ENCODE assay signal across 20 cellular contexts in genomic region chr16:15556130-15556529, GRCh38.
DNase-seq lines count a peak whose midpoint lies in the region; ATAC-seq and TF ChIP-seq lines count a peak whose summit lies in the region.
"Had no signal": no experiment of that assay in that cellular context is flagged by ENCODE, and none has a peak within 500 bp of the region (broad histone marks: within the 10 kb centered on the region; RNA-seq: fewer than 3 reads in every experiment).

No MANE protein-coding gene starts in this region.

- no peak for DNase-seq in GM23338 (ENCODE audit: low spot score)
- DNase-seq in activated T-helper 1 cell treated with anti-CD3 and anti-CD28 coated beads, Interleukin-12 subunit alpha, Interleukin-12 subunit beta, Interleukin-2, Interleukin-4 antibody, amounts not matched to agents 30 ng/mL and 10 ng/mL and 1 ng/mL, durations not matched to agents 14 hours and 24 hours and 36 hours (ENCODE audit: low spot score), result no peak
- peak in 44 of 61 donors; percentile 1 to 85 (median 33) for DNase-seq in caudate nucleus (lab: John Stamatoyannopoulos, UW)
- DNase-seq in neural progenitor cell (ENCODE audit: low spot score), result peak; percentile 15
- no peak for DNase-seq in upper lobe of right lung
- no peak for DNase-seq in substantia nigra (lab: John Stamatoyannopoulos, UW)
- no peak for DNase-seq in effector CD4-positive, alpha-beta T cell
- DNase-seq: AML-193; Caco-2; Calu3; CD4-positive, alpha-beta T cell; CD8-positive, alpha-beta T cell; DMS79 treated with DMSO at 0.1 percent for 48 hours; GF-D8 had no signal

- H3K4me1 Mint-ChIP-seq in GM23338, result peaks cover 10% of the 10 kb centered on the region; the same call in 2 of the 3 replicates
- H3K4me1 Mint-ChIP-seq in activated T-helper 1 cell treated with anti-CD3 and anti-CD28 coated beads, Interleukin-12 subunit alpha, Interleukin-12 subunit beta, Interleukin-2, Interleukin-4 antibody, amounts not matched to agents 30 ng/mL and 10 ng/mL and 1 ng/mL, durations not matched to agents 14 hours and 24 hours and 36 hours (ENCODE audit: low read depth), result peaks cover 31% of the 10 kb centered on the region
- peaks cover 3% of the 10 kb centered on the region for H3K4me1 Mint-ChIP-seq in neural progenitor cell
- H3K4me1 Mint-ChIP-seq: B cell had no signal

- TF ChIP-seq CTCF in GM23338 (conservative IDR thresholded peaks at IDR 0.05; ENCODE audit: low read depth in 2 of 2), result no peak
- TF ChIP-seq CTCF in neural progenitor cell (IDR thresholded peaks at IDR 0.05), result no peak
- TF ChIP-seq CTCF in upper lobe of right lung (IDR thresholded peaks at IDR 0.05), result no peak

- H3K9ac ChIP-seq in neural progenitor cell, result no peak overlapping the region
- H3K9ac ChIP-seq: BLaER1 treated with 17β-estradiol and CSF1 and Interleukin-3, amounts not matched to agents 10 nM and 100 nM had no signal

- H3K4me1 ChIP-seq in GM23338 (ENCODE audit: insufficient read depth) (no peaks in the 10 kb centered on the region), neural progenitor cell (peaks cover 10% of the 10 kb centered on the region), upper lobe of right lung (no peaks in the 10 kb centered on the region)
- H3K4me1 ChIP-seq: Caco-2 had no signal

- peaks cover 2% of the 10 kb centered on the region for H3K27me3 Mint-ChIP-seq in GM23338 (ENCODE audit: insufficient read depth, low read depth, poor library complexity)
- no peaks in the 10 kb centered on the region for H3K27me3 Mint-ChIP-seq in activated T-helper 1 cell treated with anti-CD3 and anti-CD28 coated beads, Interleukin-12 subunit alpha, Interleukin-12 subunit beta, Interleukin-2, Interleukin-4 antibody, amounts not matched to agents 30 ng/mL and 10 ng/mL and 1 ng/mL, durations not matched to agents 14 hours and 24 hours and 36 hours (ENCODE audit: insufficient read depth)
- H3K27me3 Mint-ChIP-seq in neural progenitor cell (ENCODE audit: insufficient read depth, low read depth), result peaks cover 2% of the 10 kb centered on the region
- H3K27me3 Mint-ChIP-seq: B cell; CD4-positive, alpha-beta T cell had no signal

- H2AFZ ChIP-seq in GM23338, result no peak overlapping the region
- H2AFZ ChIP-seq in neural progenitor cell (replicated peaks), result no peak overlapping the region

- H3K79me2 ChIP-seq in GM23338 (replicated peaks; ENCODE audit: insufficient read depth) (no peaks in the 10 kb centered on the region), neural progenitor cell (ENCODE audit: low read depth) (no peaks in the 10 kb centered on the region)

- H3K36me3 ChIP-seq in GM23338 (ENCODE audit: insufficient read depth), result no peaks in the 10 kb centered on the region
- H3K36me3 ChIP-seq in neural progenitor cell, result no peaks in the 10 kb centered on the region
- no peaks in the 10 kb centered on the region for H3K36me3 ChIP-seq in upper lobe of right lung
- H3K36me3 ChIP-seq: BLaER1 treated with 17β-estradiol and CSF1 and Interleukin-3, amounts not matched to agents 10 nM and 100 nM had no signal

- intact Hi-C loops in activated T-helper 1 cell treated with anti-CD3 and anti-CD28 coated beads, Interleukin-12 subunit alpha, Interleukin-12 subunit beta, Interleukin-2, Interleukin-4 antibody, amounts not matched to agents 30 ng/mL and 10 ng/mL and 1 ng/mL, durations not matched to agents 14 hours and 24 hours and 36 hours (cut with micrococcal nuclease), result loop anchor here (1.0 to 2.0 kb wide), 2 partner anchors 35 to 129 kb away; no protein-coding TSS in a partner anchor
- intact Hi-C loops in upper lobe of right lung (cut with DNase I), result no loop called here

- H3K4me2 ChIP-seq in GM23338 (no peak overlapping the region), neural progenitor cell (no peak overlapping the region)
- H3K4me2 ChIP-seq: A549; BLaER1 treated with 17β-estradiol and CSF1 and Interleukin-3, amounts not matched to agents 10 nM and 100 nM had no signal

- H3K27ac ChIP-seq in GM23338 (ENCODE audit: low read depth) (no peak overlapping the region), caudate nucleus (ENCODE audit: low read depth, low read length) (no peak overlapping the region), neural progenitor cell (no peak overlapping the region), upper lobe of right lung (no peak overlapping the region), substantia nigra (ENCODE audit: low read depth, low read length, poor library complexity, severe bottlenecking) (no peak overlapping the region)
- H3K27ac ChIP-seq: 22Rv1; A549; BLaER1 treated with 17β-estradiol and CSF1 and Interleukin-3, amounts not matched to agents 10 nM and 100 nM; C4-2B had no signal

- H3K4me3 ChIP-seq in GM23338 (no peak overlapping the region), neural progenitor cell (no peak overlapping the region), upper lobe of right lung (no peak overlapping the region)
- H3K4me3 ChIP-seq: A549; BLaER1 treated with 17β-estradiol and CSF1 and Interleukin-3, amounts not matched to agents 10 nM and 100 nM had no signal

- H3K27me3 ChIP-seq in GM23338 (ENCODE audit: insufficient read depth), result no peaks in the 10 kb centered on the region
- H3K27me3 ChIP-seq in neural progenitor cell, result no peaks in the 10 kb centered on the region
- no peaks in the 10 kb centered on the region for H3K27me3 ChIP-seq in upper lobe of right lung
- H3K27me3 ChIP-seq: BLaER1 treated with 17β-estradiol and CSF1 and Interleukin-3, amounts not matched to agents 10 nM and 100 nM had no signal

- H4K20me1 ChIP-seq in GM23338 (replicated peaks; ENCODE audit: insufficient read depth) (no peaks in the 10 kb centered on the region; the same call in 1 of the 2 replicates), neural progenitor cell (ENCODE audit: low read depth) (peaks cover 5% of the 10 kb centered on the region)
- H4K20me1 ChIP-seq: BLaER1 treated with 17β-estradiol and CSF1 and Interleukin-3, amounts not matched to agents 10 nM and 100 nM had no signal

- no peaks in the 10 kb centered on the region; the same call in 2 of the 3 replicates for H3K36me3 Mint-ChIP-seq in GM23338 (ENCODE audit: low read depth)
- peaks cover 2% of the 10 kb centered on the region for H3K36me3 Mint-ChIP-seq in activated T-helper 1 cell treated with anti-CD3 and anti-CD28 coated beads, Interleukin-12 subunit alpha, Interleukin-12 subunit beta, Interleukin-2, Interleukin-4 antibody, amounts not matched to agents 30 ng/mL and 10 ng/mL and 1 ng/mL, durations not matched to agents 14 hours and 24 hours and 36 hours (ENCODE audit: low read depth)
- no peaks in the 10 kb centered on the region for H3K36me3 Mint-ChIP-seq in neural progenitor cell
- H3K36me3 Mint-ChIP-seq: CD8-positive, alpha-beta T cell had no signal

- no peak overlapping the region for H3K4me3 Mint-ChIP-seq in GM23338
- no peak overlapping the region for H3K4me3 Mint-ChIP-seq in activated T-helper 1 cell treated with anti-CD3 and anti-CD28 coated beads, Interleukin-12 subunit alpha, Interleukin-12 subunit beta, Interleukin-2, Interleukin-4 antibody, amounts not matched to agents 30 ng/mL and 10 ng/mL and 1 ng/mL, durations not matched to agents 14 hours and 24 hours and 36 hours
- no peak overlapping the region for H3K4me3 Mint-ChIP-seq in neural progenitor cell
- H3K4me3 Mint-ChIP-seq: B cell; CD4-positive, alpha-beta T cell; CD8-positive, alpha-beta T cell had no signal

- H3K9me2 ChIP-seq in GM23338 (ENCODE audit: insufficient read depth), result no peaks in the 10 kb centered on the region

- H3K9me3 Mint-ChIP-seq in GM23338 (no peaks in the 10 kb centered on the region), neural progenitor cell (no peaks in the 10 kb centered on the region)
- no peaks in the 10 kb centered on the region for H3K9me3 Mint-ChIP-seq in activated T-helper 1 cell treated with anti-CD3 and anti-CD28 coated beads, Interleukin-12 subunit alpha, Interleukin-12 subunit beta, Interleukin-2, Interleukin-4 antibody, amounts not matched to agents 30 ng/mL and 10 ng/mL and 1 ng/mL, durations not matched to agents 14 hours and 24 hours and 36 hours
- H3K9me3 Mint-ChIP-seq: CD4-positive, alpha-beta T cell; CD8-positive, alpha-beta T cell had no signal

- ATAC-seq in GM23338 (no peak), upper lobe of right lung (no peak), GM21529 (IDR thresholded peaks at IDR 0.05; ENCODE audit: unreplicated experiment) (no peak)
- ATAC-seq: A549; CD8-positive, alpha-beta T cell had no signal

- 0 out of 2 replicates have a peak, but pooled peaks cover 2% of the 10 kb centered on the region for H3F3A ChIP-seq in GM23338 (replicated peaks; ENCODE audit: low read depth)
- H3F3A ChIP-seq in neural progenitor cell (ENCODE audit: low read depth), result peaks cover 3% of the 10 kb centered on the region

- H3K27ac Mint-ChIP-seq in GM23338, result 0 out of 2 replicates have a peak overlapping the region, but pooled peaks have one; percentile 31
- peak overlapping the region; percentile 23 for H3K27ac Mint-ChIP-seq in activated T-helper 1 cell treated with anti-CD3 and anti-CD28 coated beads, Interleukin-12 subunit alpha, Interleukin-12 subunit beta, Interleukin-2, Interleukin-4 antibody, amounts not matched to agents 30 ng/mL and 10 ng/mL and 1 ng/mL, durations not matched to agents 14 hours and 24 hours and 36 hours
- H3K27ac Mint-ChIP-seq in neural progenitor cell, result no peak overlapping the region
- H3K27ac Mint-ChIP-seq: B cell; CD4-positive, alpha-beta T cell; CD8-positive, alpha-beta T cell had no signal

- H3K9me3 ChIP-seq in neural progenitor cell (ENCODE audit: low read depth) (no peaks in the 10 kb centered on the region), upper lobe of right lung (no peaks in the 10 kb centered on the region)
- H3K9me3 ChIP-seq: A549; BLaER1 treated with 17β-estradiol and CSF1 and Interleukin-3, amounts not matched to agents 10 nM and 100 nM; Caco-2 had no signal

TF ChIP-seq in GM23338, 12 proteins besides CTCF, POLR2A, EP300 and RAD21:
- TF ChIP-seq ETS1 (IDR thresholded peaks at IDR 0.05) (no peak), JUNB (IDR thresholded peaks at IDR 0.05; ENCODE audit: unreplicated experiment) (no peak), ZNF331 (CRISPR knock-in tag; IDR thresholded peaks at IDR 0.05; ENCODE audit: low read depth) (no peak), POLR2AphosphoS5 (IDR thresholded peaks at IDR 0.05; ENCODE audit: low read depth) (no peak)

Comparison
In these comparisons a context has a peak if more than half of its experiments do, and no peak if none do; other contexts are left out.
1. DNase-seq: peak in caudate nucleus (44 of 61) and neural progenitor cell (single experiment); none in GM23338 (single experiment), activated T-helper 1 cell treated with anti-CD3 and anti-CD28 coated beads, Interleukin-12 subunit alpha, Interleukin-12 subunit beta, Interleukin-2, Interleukin-4 antibody, amounts not matched to agents 30 ng/mL and 10 ng/mL and 1 ng/mL, durations not matched to agents 14 hours and 24 hours and 36 hours (single experiment), upper lobe of right lung (single experiment), substantia nigra (0 of 49) and effector CD4-positive, alpha-beta T cell (single experiment).